ENCODE assay signal across 19 cellular contexts in the genomic region with DNA sequence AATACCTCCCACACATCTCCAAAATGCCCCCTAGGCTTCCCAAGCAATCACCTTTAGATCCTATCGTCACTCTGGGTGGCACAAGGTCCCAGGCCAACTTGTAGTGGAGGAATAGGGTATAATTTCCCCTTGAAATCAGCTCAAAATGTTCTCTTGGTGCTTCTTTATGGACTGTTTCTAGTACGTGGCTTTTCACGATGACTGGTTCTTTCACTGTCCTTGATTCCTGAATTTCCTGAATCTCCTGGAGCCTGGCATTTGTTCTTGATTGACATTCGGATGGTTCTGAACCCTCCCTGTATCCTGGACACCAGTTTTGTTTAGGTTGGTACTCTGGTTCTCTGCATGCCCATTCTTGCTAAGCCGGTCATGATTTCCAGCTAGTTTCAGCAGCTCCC.
"Had no signal": no experiment of that assay in that cellular context is flagged by ENCODE, and none has a peak within 500 bp of the region (broad histone marks: within the 10 kb centered on the region; RNA-seq: fewer than 3 reads in every experiment).

No MANE protein-coding gene starts in this region.

- H3K9me3 ChIP-seq: adrenal gland, left lung, tibial nerve, uterus had no signal

- H3K27ac ChIP-seq: adrenal gland, hepatocyte, left lung, tibial nerve, uterus had no signal

- H2AFZ ChIP-seq: hepatocyte had no signal

- H3K36me3 ChIP-seq: adrenal gland, left lung, tibial nerve, uterus had no signal

- H3K27me3 ChIP-seq: adrenal gland, hepatocyte, left lung, tibial nerve, uterus had no signal

- H3K4me3 ChIP-seq: adrenal gland, hepatocyte, left lung, tibial nerve, uterus had no signal

- ATAC-seq: activated CD8-positive, alpha-beta T cell treated with anti-CD3 and anti-CD28 coated beads for 36 hours; left lung; naive thymus-derived CD8-positive, alpha-beta T cell had no signal

- H3K4me1 ChIP-seq: uterus had no signal

- H3K4me2 ChIP-seq: hepatocyte had no signal

- DNase-seq: activated B cell treated with CpG ODN at 0.5 μM for 24 hours; activated CD4-positive, alpha-beta T cell treated with anti-CD3 and anti-CD28 coated beads for 48 hours; activated CD8-positive, alpha-beta memory T cell treated with anti-CD3 and anti-CD28 coated beads, Interleukin-2, amount 50 U/mL, for 4 hours; activated CD8-positive, alpha-beta T cell treated with anti-CD3 and anti-CD28 coated beads for 36 hours; activated effector memory CD4-positive, alpha-beta T cell treated with anti-CD3 and anti-CD28 coated beads, Interleukin-2, amount 50 U/mL, for 16 hours; activated T-cell treated with anti-CD3 and anti-CD28 coated beads, Interleukin-2, amount 50 U/mL, for 48 hours; adrenal gland; cerebellar nuclear complex; effector CD8-positive, alpha-beta T cell; islet precursor cell; left lung; naive thymus-derived CD8-positive, alpha-beta T cell; retina; small intestine; stimulated activated CD4-positive, alpha-beta T cell treated with anti-CD3 and anti-CD28 coated beads, Interleukin-4, amount 100 ng/mL, for 24 hours; stimulated activated naive CD4-positive, alpha-beta T cell; uterus had no signal
